17 cellular contexts compared by ENCODE assay signal in genomic region chr19:8477889-8478288, GRCh38. TPM values are rescaled to one million over a fixed set of nuclear protein-coding genes. Genes with fewer than 3 reads are reported as not detected.
A peak's percentile ranks its signal among the peaks of the same experiment; 100 is the strongest.
DNase-seq lines count a peak whose midpoint lies in the region; ATAC-seq and TF ChIP-seq lines count a peak whose summit lies in the region.
"Had no signal": no experiment of that assay in that cellular context is flagged by ENCODE, and none has a peak within 500 bp of the region (broad histone marks: within the 10 kb centered on the region; RNA-seq: fewer than 3 reads in every experiment).

No MANE protein-coding gene starts in this region.

- WGBS in ectodermal cell, 2 experiments, result 88% methylated on average over 4 of the region's 4 CpGs

- H3K4me3 ChIP-seq in ectodermal cell (ENCODE audit: insufficient read depth, low read depth, low read length) (no peak overlapping the region), WERI-Rb-1 (ENCODE audit: low read depth, low read length) (no peak overlapping the region)
- H3K4me3 ChIP-seq: ascending aorta, skin epidermis, uterus had no signal

- no peak overlapping the region for H3K4me3 Mint-ChIP-seq in activated T-cell treated with anti-CD3 and anti-CD28 coated beads, Interleukin-2, amount 50 U/mL, for 24 hours
- no peak overlapping the region for H3K4me3 Mint-ChIP-seq in T-helper 17 cell
- H3K4me3 Mint-ChIP-seq in stimulated activated memory B cell treated with anti-CD40 and anti-IgM and Interleukin-4, amounts not matched to agents 10 μg/mL and 1 μg/mL and 100 μg/mL, for 72 hours, result no peak overlapping the region

- H3K27me3 ChIP-seq in ectodermal cell (ENCODE audit: control insufficient read depth, insufficient read depth, low read length, poor library complexity, severe bottlenecking) (no peaks in the 10 kb centered on the region), WERI-Rb-1 (ENCODE audit: insufficient read depth, low read depth, severe bottlenecking) (no peaks in the 10 kb centered on the region)
- H3K27me3 ChIP-seq: ascending aorta, uterus had no signal

- H3K36me3 ChIP-seq in ectodermal cell (ENCODE audit: control insufficient read depth, insufficient read depth, low read length) (peaks cover 21% of the 10 kb centered on the region), WERI-Rb-1 (peaks cover 89% of the 10 kb centered on the region)
- H3K36me3 ChIP-seq: uterus had no signal

- no peaks in the 10 kb centered on the region for H3K4me1 ChIP-seq in ectodermal cell (ENCODE audit: control insufficient read depth, insufficient read depth, low read length)
- H3K4me1 ChIP-seq: ascending aorta, uterus had no signal

- peak overlapping the region; percentile 85 for H3K27ac Mint-ChIP-seq in activated T-cell treated with anti-CD3 and anti-CD28 coated beads, Interleukin-2, amount 50 U/mL, for 24 hours
- peak overlapping the region; percentile 83 for H3K27ac Mint-ChIP-seq in T-helper 17 cell
- H3K27ac Mint-ChIP-seq in stimulated activated memory B cell treated with anti-CD40 and anti-IgM and Interleukin-4, amounts not matched to agents 10 μg/mL and 1 μg/mL and 100 μg/mL, for 72 hours, result peak overlapping the region; percentile 33

- H3K9me3 Mint-ChIP-seq in activated T-cell treated with anti-CD3 and anti-CD28 coated beads, Interleukin-2, amount 50 U/mL, for 24 hours, result no peaks in the 10 kb centered on the region
- no peaks in the 10 kb centered on the region for H3K9me3 Mint-ChIP-seq in stimulated activated memory B cell treated with anti-CD40 and anti-IgM and Interleukin-4, amounts not matched to agents 10 μg/mL and 1 μg/mL and 100 μg/mL, for 72 hours

- ATAC-seq in T-helper 17 cell, result peak; percentile 28
- no peak for ATAC-seq in stimulated activated memory B cell treated with anti-CD40 and anti-IgM and Interleukin-4, amounts not matched to agents 10 μg/mL and 1 μg/mL and 100 μg/mL, for 72 hours
- no peak for ATAC-seq in GM18858 (IDR thresholded peaks at IDR 0.05; ENCODE audit: unreplicated experiment)
- ATAC-seq: SK-N-SH treated with all-trans-retinoic acid at 6 μM for 48 hours had no signal

- H3K9me3 ChIP-seq in T-helper 17 cell (ENCODE audit: control insufficient read depth, low read length, poor library complexity, severe bottlenecking), result no peaks in the 10 kb centered on the region
- no peaks in the 10 kb centered on the region for H3K9me3 ChIP-seq in ectodermal cell (ENCODE audit: control insufficient read depth, low read length)
- H3K9me3 ChIP-seq in WERI-Rb-1 (ENCODE audit: severe bottlenecking), result no peaks in the 10 kb centered on the region
- H3K9me3 ChIP-seq: ascending aorta, uterus had no signal

- H3K4me1 Mint-ChIP-seq in activated T-cell treated with anti-CD3 and anti-CD28 coated beads, Interleukin-2, amount 50 U/mL, for 24 hours (ENCODE audit: low read depth), result peaks cover 77% of the 10 kb centered on the region
- H3K4me1 Mint-ChIP-seq in T-helper 17 cell, result peaks cover 33% of the 10 kb centered on the region
- peaks cover 60% of the 10 kb centered on the region for H3K4me1 Mint-ChIP-seq in stimulated activated memory B cell treated with anti-CD40 and anti-IgM and Interleukin-4, amounts not matched to agents 10 μg/mL and 1 μg/mL and 100 μg/mL, for 72 hours

- H3K27me3 Mint-ChIP-seq in activated T-cell treated with anti-CD3 and anti-CD28 coated beads, Interleukin-2, amount 50 U/mL, for 24 hours, result no peaks in the 10 kb centered on the region
- H3K27me3 Mint-ChIP-seq in T-helper 17 cell, result no peaks in the 10 kb centered on the region
- no peaks in the 10 kb centered on the region for H3K27me3 Mint-ChIP-seq in stimulated activated memory B cell treated with anti-CD40 and anti-IgM and Interleukin-4, amounts not matched to agents 10 μg/mL and 1 μg/mL and 100 μg/mL, for 72 hours

- H3K27ac ChIP-seq in ectodermal cell (ENCODE audit: insufficient read depth, low read depth, low read length, poor library complexity, severe bottlenecking) (peak overlapping the region; percentile 5), WERI-Rb-1 (no peak overlapping the region)
- H3K27ac ChIP-seq: uterus had no signal

- peaks cover 92% of the 10 kb centered on the region for H3K36me3 Mint-ChIP-seq in activated T-cell treated with anti-CD3 and anti-CD28 coated beads, Interleukin-2, amount 50 U/mL, for 24 hours (ENCODE audit: low read depth)
- H3K36me3 Mint-ChIP-seq in T-helper 17 cell (ENCODE audit: low read depth), result peaks cover 2% of the 10 kb centered on the region
- H3K36me3 Mint-ChIP-seq in stimulated activated memory B cell treated with anti-CD40 and anti-IgM and Interleukin-4, amounts not matched to agents 10 μg/mL and 1 μg/mL and 100 μg/mL, for 72 hours, result peaks cover 56% of the 10 kb centered on the region

- DNase-seq in activated T-cell treated with anti-CD3 and anti-CD28 coated beads, Interleukin-2, amount 50 U/mL, for 24 hours, result no peak
- no peak for DNase-seq in activated T-cell treated with anti-CD3 and anti-CD28 coated beads, Interleukin-2, amount 50 U/mL, for 1 hour
- DNase-seq in T-helper 17 cell (no peak), WERI-Rb-1 (no peak)
- DNase-seq in stimulated activated naive CD4-positive, alpha-beta T cell (lab: John Stamatoyannopoulos, UW), result no peak
- DNase-seq: cortex of kidney, mesendoderm, MM.1S, NCI-H187 treated with DMSO at 0.1 percent for 48 hours, NCI-H526 treated with DMSO at 0.1 percent for 48 hours, uterus had no signal

- TF ChIP-seq CTCF in WERI-Rb-1 (IDR thresholded peaks at IDR 0.05; ENCODE audit: low read depth, low read length), result no peak

RNA-seq across cellular contexts. Expression of gene PRAM1, which starts 24.6 kb away (rescaled TPM):
- 1 to 10 TPM; 5.2 to 7.4 TPM for total RNA-seq in T-helper 17 cell
- polyA plus RNA-seq in ectodermal cell (2013, experiment 1 of 4), result 1.9 TPM
- 2.5 TPM for polyA plus RNA-seq in ectodermal cell (2013, experiment 2 of 4)
- 1.7 TPM for polyA plus RNA-seq in ectodermal cell (2013, experiment 3 of 4)
- polyA plus RNA-seq in ectodermal cell (2013, experiment 4 of 4), result 2.2 TPM
- total RNA-seq: ascending aorta had no signal

RNA-seq across cellular contexts. Expression of gene HNRNPM, which starts 33.1 kb away (rescaled TPM):
- total RNA-seq in T-helper 17 cell, result 100 to 1,000 TPM; 248 to 259 TPM
- 538 TPM for polyA plus RNA-seq in ectodermal cell (2013, experiment 1 of 4)
- 488 TPM for polyA plus RNA-seq in ectodermal cell (2013, experiment 2 of 4)
- 267 TPM for polyA plus RNA-seq in ectodermal cell (2013, experiment 3 of 4)
- 313 TPM for polyA plus RNA-seq in ectodermal cell (2013, experiment 4 of 4)

RNA-seq across cellular contexts. Expression of gene ZNF414, which starts 36.1 kb away (rescaled TPM):
- 10 to 100 TPM; 45.1 to 46.2 TPM for total RNA-seq in T-helper 17 cell
- polyA plus RNA-seq in ectodermal cell (2013, experiment 1 of 4), result 34.1 TPM
- polyA plus RNA-seq in ectodermal cell (2013, experiment 2 of 4), result 26.8 TPM
- polyA plus RNA-seq in ectodermal cell (2013, experiment 3 of 4), result 25.8 TPM
- 29.2 TPM for polyA plus RNA-seq in ectodermal cell (2013, experiment 4 of 4)

Comparison
In these comparisons a context has a peak if more than half of its experiments do, and no peak if none do; other contexts are left out.
1. H3K27ac Mint-ChIP-seq: peak in every context shown above with its lines; median percentile 85 in activated T-cell treated with anti-CD3 and anti-CD28 coated beads, Interleukin-2, amount 50 U/mL, for 24 hours; 83 in T-helper 17 cell; 33 in stimulated activated memory B cell treated with anti-CD40 and anti-IgM and Interleukin-4, amounts not matched to agents 10 μg/mL and 1 μg/mL and 100 μg/mL, for 72 hours.